Comparison of ENCODE assay signal across 21 cellular contexts in the genomic region with DNA sequence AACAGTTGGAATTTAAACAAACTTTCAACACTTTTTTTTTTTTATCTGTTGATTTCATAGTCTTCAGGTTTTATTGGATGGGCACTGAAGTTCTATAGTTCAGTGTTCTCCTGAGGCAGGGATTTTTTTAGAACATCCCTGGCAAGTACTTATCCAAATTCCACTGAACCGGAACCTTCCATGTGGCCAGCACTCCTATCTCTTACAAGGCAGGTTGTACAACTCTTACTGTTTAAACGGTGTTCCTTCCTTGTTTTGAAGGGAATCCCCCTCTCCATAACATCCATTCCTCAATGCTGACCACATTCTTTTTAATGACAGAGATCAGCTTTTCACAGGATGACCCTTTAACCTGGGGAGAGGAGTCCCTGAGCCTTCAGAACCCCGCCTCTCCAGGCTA.
"Had no signal": no experiment of that assay in that cellular context is flagged by ENCODE, and none has a peak within 500 bp of the region (broad histone marks: within the 10 kb centered on the region; RNA-seq: fewer than 3 reads in every experiment).

No MANE protein-coding gene starts in this region.

- FAIRE-seq: endothelial cell of umbilical vein, keratinocyte had no signal

- DNase-seq: colonic mucosa; dermis blood vessel endothelial cell; endodermal cell; erythroblast; foreskin keratinocyte; immature natural killer cell; left cardiac atrium; left ventricle myocardium superior; mesenchymal stem cell; naive thymus-derived CD4-positive, alpha-beta T cell; nephron progenitor cell; retina; right lobe of liver; stimulated activated CD4-positive, alpha-beta T cell treated with anti-CD3 and anti-CD28 coated beads, Interleukin-4, amount 100 ng/mL, for 1 hour; stimulated activated CD8-positive, alpha-beta memory T cell treated with anti-CD3 and anti-CD28 coated beads, Interleukin-4, amount 100 ng/mL, for 48 hours; stimulated activated naive CD8-positive, alpha-beta T cell treated with anti-CD3 and anti-CD28 coated beads, Interleukin-15, Interleukin-2, amounts not matched to agents 100 U/mL and 50 U/mL, for 24 hours; tibial artery; upper lobe of right lung had no signal

- ATAC-seq: foreskin keratinocyte; left cardiac atrium; left ventricle myocardium superior; naive thymus-derived CD4-positive, alpha-beta T cell; stimulated activated effector memory CD8-positive, alpha-beta T cell treated with anti-CD3 and anti-CD28 coated beads, Interleukin-12 subunit alpha, Interleukin-12 subunit beta, amount 100 ng/mL, for 72 hours; stimulated activated naive CD8-positive, alpha-beta T cell treated with anti-CD3 and anti-CD28 coated beads, Interleukin-15, Interleukin-2, amounts not matched to agents 100 U/mL and 50 U/mL, for 24 hours; upper lobe of right lung had no signal
